8 cellular contexts compared by ENCODE assay signal in genomic region chr9:96137666-96138429, GRCh38.
DNase-seq lines count a peak whose midpoint lies in the region; ATAC-seq and TF ChIP-seq lines count a peak whose summit lies in the region.

No MANE protein-coding gene starts in this region.

- DNase-seq in activated CD8-positive, alpha-beta memory T cell treated with anti-CD3 and anti-CD28 coated beads, Interleukin-2, amount 10 ng/mL, durations not matched to agents 7 days and 5 days: no peak
- no peak for DNase-seq in activated CD8-positive, alpha-beta memory T cell treated with anti-CD3 and anti-CD28 coated beads, Interleukin-2, amount 50 U/mL, for 4 hours
- DNase-seq in fibroblast of the aortic adventitia (ENCODE audit: low read depth) (no peak), type B pancreatic cell (ENCODE audit: extremely low spot score, unreplicated experiment) (no peak), HuH-7.5 (ENCODE audit: low spot score) (no peak), mesothelial cell of epicardium (ENCODE audit: low spot score in 2 of 2, unreplicated experiment in 2 of 2) (no peak), NCI-H2227 treated with DMSO at 0.1 percent for 48 hours (lab: John Stamatoyannopoulos, UW) (no peak)

- no peaks in the 10 kb centered on the region for H3K27me3 Mint-ChIP-seq in activated CD8-positive, alpha-beta memory T cell treated with anti-CD3 and anti-CD28 coated beads, Interleukin-2, amount 10 ng/mL, durations not matched to agents 7 days and 5 days
- H3K27me3 Mint-ChIP-seq in type B pancreatic cell (peaks cover 5% of the 10 kb centered on the region), mesothelial cell of epicardium (ENCODE audit: low read depth) (peaks cover 11% of the 10 kb centered on the region)

- H3K36me3 Mint-ChIP-seq in activated CD8-positive, alpha-beta memory T cell treated with anti-CD3 and anti-CD28 coated beads, Interleukin-2, amount 10 ng/mL, durations not matched to agents 7 days and 5 days: peaks cover 1% of the 10 kb centered on the region
- H3K36me3 Mint-ChIP-seq in type B pancreatic cell (no peaks in the 10 kb centered on the region), mesothelial cell of epicardium (no peaks in the 10 kb centered on the region)

- peak; percentile 28 for ATAC-seq in activated CD8-positive, alpha-beta memory T cell treated with anti-CD3 and anti-CD28 coated beads, Interleukin-2, amount 10 ng/mL, durations not matched to agents 7 days and 5 days
- peak; percentile 29 for ATAC-seq in HG03460 (IDR thresholded peaks at IDR 0.05; ENCODE audit: unreplicated experiment)

- peaks cover 21% of the 10 kb centered on the region for H3K4me1 Mint-ChIP-seq in activated CD8-positive, alpha-beta memory T cell treated with anti-CD3 and anti-CD28 coated beads, Interleukin-2, amount 10 ng/mL, durations not matched to agents 7 days and 5 days
- H3K4me1 Mint-ChIP-seq in type B pancreatic cell (ENCODE audit: unreplicated experiment) (peaks cover 29% of the 10 kb centered on the region), mesothelial cell of epicardium (peaks cover 18% of the 10 kb centered on the region)

- peak overlapping the region; percentile 25 for H3K4me3 ChIP-seq in fibroblast of the aortic adventitia (ENCODE audit: low read depth, low read length)

- peak overlapping the region; percentile 71 for H3K27ac Mint-ChIP-seq in activated CD8-positive, alpha-beta memory T cell treated with anti-CD3 and anti-CD28 coated beads, Interleukin-2, amount 10 ng/mL, durations not matched to agents 7 days and 5 days
- peak overlapping the region; percentile 29 for H3K27ac Mint-ChIP-seq in type B pancreatic cell
- no peak overlapping the region for H3K27ac Mint-ChIP-seq in mesothelial cell of epicardium

- H3K4me3 Mint-ChIP-seq in activated CD8-positive, alpha-beta memory T cell treated with anti-CD3 and anti-CD28 coated beads, Interleukin-2, amount 10 ng/mL, durations not matched to agents 7 days and 5 days: peak overlapping the region; percentile 18
- no peak overlapping the region for H3K4me3 Mint-ChIP-seq in type B pancreatic cell
- no peak overlapping the region for H3K4me3 Mint-ChIP-seq in mesothelial cell of epicardium

- no peak for TF ChIP-seq CTCF in fibroblast of the aortic adventitia (IDR thresholded peaks at IDR 0.05; ENCODE audit: insufficient read depth, low read length)
- no peak for TF ChIP-seq CTCF in type B pancreatic cell (conservative IDR thresholded peaks at IDR 0.05)
- no peak for TF ChIP-seq CTCF in mesothelial cell of epicardium (IDR thresholded peaks at IDR 0.05; ENCODE audit: unreplicated experiment)

- CTCF ChIA-PET in activated CD8-positive, alpha-beta memory T cell treated with anti-CD3 and anti-CD28 coated beads, Interleukin-2, amount 10 ng/mL, durations not matched to agents 7 days and 5 days (lab: Charles Lee): interaction anchor here (1.3 kb wide), 1 partner anchor 14 kb away, joined by 3 read pairs; no protein-coding TSS in a partner anchor

- no peaks in the 10 kb centered on the region for H3K9me3 Mint-ChIP-seq in activated CD8-positive, alpha-beta memory T cell treated with anti-CD3 and anti-CD28 coated beads, Interleukin-2, amount 10 ng/mL, durations not matched to agents 7 days and 5 days (ENCODE audit: low read depth)
- H3K9me3 Mint-ChIP-seq in type B pancreatic cell (no peaks in the 10 kb centered on the region), mesothelial cell of epicardium (no peaks in the 10 kb centered on the region)
